18 cellular contexts compared by ENCODE assay signal in the genomic region with DNA sequence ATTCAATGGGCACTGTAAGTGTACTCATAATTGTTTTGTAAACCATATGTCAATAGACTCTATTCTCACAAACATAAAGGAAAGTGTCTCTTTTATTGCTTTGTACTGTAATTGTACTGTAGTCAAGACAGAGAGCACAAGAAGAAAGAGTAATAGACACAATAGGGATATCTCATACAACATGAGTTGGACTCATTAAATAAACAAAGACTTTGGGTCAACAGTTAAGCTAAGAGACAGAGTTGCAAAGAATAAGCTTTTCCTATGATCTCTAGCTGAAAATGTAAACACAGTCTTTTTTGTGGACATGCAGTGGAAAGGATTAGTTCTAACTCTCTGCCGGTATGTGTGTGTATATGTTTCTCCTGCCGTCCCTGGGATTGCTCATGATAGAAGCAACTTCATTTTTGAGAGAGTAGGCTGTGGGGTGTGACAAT. TPM values are rescaled to one million over a fixed set of nuclear protein-coding genes. Genes with fewer than 3 reads are reported as not detected.
DNase-seq lines count a peak whose midpoint lies in the region; ATAC-seq, FAIRE-seq and TF ChIP-seq lines count a peak whose summit lies in the region.
"Had no signal": no experiment of that assay in that cellular context is flagged by ENCODE, and none has a peak within 500 bp of the region (broad histone marks: within the 10 kb centered on the region; RNA-seq: fewer than 3 reads in every experiment).

No MANE protein-coding gene starts in this region.

- CTCF ChIA-PET in Calu3 (lab: Charles Lee) = no interaction called here
- CTCF ChIA-PET in HepG2 (lab: Yijun Ruan, JAX; ENCODE audit: low intra/inter-chr PET ratio, low total read pairs) = no interaction called here

- no peaks in the 10 kb centered on the region for H3K27me3 Mint-ChIP-seq in Calu3 (ENCODE audit: unreplicated experiment)
- peaks cover 2% of the 10 kb centered on the region for H3K27me3 Mint-ChIP-seq in T-helper 2 cell treated with Interferon-gamma antibody and Interleukin-4, amounts not matched to agents 5 μg/mL and 100 μg/mL, for 36 hours (ENCODE audit: low read depth)
- H3K27me3 Mint-ChIP-seq: activated CD8-positive, alpha-beta T cell treated with anti-CD3 and anti-CD28 coated beads for 36 hours; B cell had no signal

- WGBS in HepG2 (ENCODE audit: low lambda C conversion rate) = 2% methylated on average over 2 of the region's 2 CpGs
- 72 to 79% methylated on average over 2 of the region's 2 CpGs for WGBS in testis, 2 donors

- no peaks in the 10 kb centered on the region for H3K9me3 Mint-ChIP-seq in Calu3 (ENCODE audit: low read depth, unreplicated experiment)
- no peaks in the 10 kb centered on the region for H3K9me3 Mint-ChIP-seq in T-helper 2 cell treated with Interferon-gamma antibody and Interleukin-4, amounts not matched to agents 5 μg/mL and 100 μg/mL, for 36 hours
- H3K9me3 Mint-ChIP-seq: activated CD8-positive, alpha-beta T cell treated with anti-CD3 and anti-CD28 coated beads for 36 hours; endodermal cell had no signal

- H3K27me3 ChIP-seq in bronchial epithelial cell (ENCODE audit: control insufficient read depth, insufficient read depth, low read length) = no peaks in the 10 kb centered on the region
- H3K27me3 ChIP-seq in HepG2 (ENCODE audit: control insufficient read depth in 1 of 2, insufficient read depth in 2 of 2, low read length in 2 of 2) = no peaks in the 10 kb centered on the region
- H3K27me3 ChIP-seq in testis = no peaks in the 10 kb centered on the region

- DNase-seq in Calu3 (no peak), NCI-H1105 (lab: John Stamatoyannopoulos, UW) (peak; percentile 36), bronchial epithelial cell (ENCODE audit: low read depth) (peak; percentile 64), HepG2 (ENCODE audit: low spot score) (peak; percentile 98), testis (no peak), left cardiac atrium (no peak)
- no peak for DNase-seq in T-helper 2 cell treated with Interferon-gamma antibody and Interleukin-4, amounts not matched to agents 5 μg/mL and 100 μg/mL, for 36 hours (ENCODE audit: low spot score)
- DNase-seq: activated CD8-positive, alpha-beta T cell treated with anti-CD3 and anti-CD28 coated beads for 36 hours; activated gamma-delta T cell; DND-41; endodermal cell; glutamatergic neuron; NCI-H2107; psoas muscle; SHP77 treated with DMSO at 0.1 percent for 48 hours had no signal

- TF ChIP-seq EP300 in HepG2 (IDR thresholded peaks at IDR 0.05; ENCODE audit: low read depth in 2 of 2, low read length in 2 of 2) (peak; percentile 39 to 96; a peak in 3 of 4 replicates), HepG2 (CRISPR knock-in tag; IDR thresholded peaks at IDR 0.05; ENCODE audit: borderline replicate concordance) (peak; percentile 78; the same call in 1 of the 2 replicates)

- H3K4me1 Mint-ChIP-seq in Calu3 (ENCODE audit: low read depth, unreplicated experiment) = peaks cover 81% of the 10 kb centered on the region
- no peaks in the 10 kb centered on the region for H3K4me1 Mint-ChIP-seq in T-helper 2 cell treated with Interferon-gamma antibody and Interleukin-4, amounts not matched to agents 5 μg/mL and 100 μg/mL, for 36 hours (ENCODE audit: low read depth)

- no TSS peak for BruUV-seq in Calu3 (replicated peaks; lab: Mats Ljungman, UMichigan)
- no TSS peak for BruUV-seq in HepG2 (replicated peaks; lab: Mats Ljungman, UMichigan)

- POLR2A ChIA-PET in HepG2 (lab: Yijun Ruan, JAX) = interaction anchor here (1.0 to 1.9 kb wide), 6 partner anchors 10 to 88 kb away, joined by 3 to 21 read pairs (median 8); a partner anchor contains a TSS

- H3K4me1 ChIP-seq in HepG2 (ENCODE audit: insufficient read depth, low read length) (peaks cover 52% of the 10 kb centered on the region), testis (no peaks in the 10 kb centered on the region)
- H3K4me1 ChIP-seq: psoas muscle had no signal

- peak overlapping the region; percentile 87 for H3K27ac Mint-ChIP-seq in Calu3 (ENCODE audit: unreplicated experiment)
- no peak overlapping the region for H3K27ac Mint-ChIP-seq in T-helper 2 cell treated with Interferon-gamma antibody and Interleukin-4, amounts not matched to agents 5 μg/mL and 100 μg/mL, for 36 hours
- H3K27ac Mint-ChIP-seq: activated CD8-positive, alpha-beta T cell treated with anti-CD3 and anti-CD28 coated beads for 36 hours; B cell; endodermal cell had no signal

- no peak for TF ChIP-seq CTCF in Calu3 (IDR thresholded peaks at IDR 0.05; ENCODE audit: unreplicated experiment)
- TF ChIP-seq CTCF in bronchial epithelial cell (IDR thresholded peaks at IDR 0.05; ENCODE audit: insufficient read depth, low read length, severe bottlenecking) = no peak
- TF ChIP-seq CTCF in HepG2 (CRISPR knock-in tag; IDR thresholded peaks at IDR 0.05) = no peak
- TF ChIP-seq CTCF in testis (IDR thresholded peaks at IDR 0.05) = no peak

- FAIRE-seq in bronchial epithelial cell (lab: Jason Lieb, UNC) (no peak), HepG2 (lab: Jason Lieb, UNC) (peak; percentile 72)
- FAIRE-seq: TTC549 had no signal

- H3K9ac ChIP-seq in HepG2 (ENCODE audit: insufficient read depth, low read depth, low read length) = peak overlapping the region; percentile 14

- no peaks in the 10 kb centered on the region for H3K79me2 ChIP-seq in HepG2 (ENCODE audit: insufficient read depth, low read length)

- H2AFZ ChIP-seq in HepG2 (ENCODE audit: low read length) = no peak overlapping the region

- peaks cover 16% of the 10 kb centered on the region for H3K36me3 Mint-ChIP-seq in Calu3 (ENCODE audit: insufficient read depth, unreplicated experiment)
- H3K36me3 Mint-ChIP-seq in T-helper 2 cell treated with Interferon-gamma antibody and Interleukin-4, amounts not matched to agents 5 μg/mL and 100 μg/mL, for 36 hours (ENCODE audit: low read depth) = no peaks in the 10 kb centered on the region

- peak overlapping the region; percentile 3 for H3K4me3 Mint-ChIP-seq in Calu3 (ENCODE audit: low read depth, unreplicated experiment)
- no peak overlapping the region for H3K4me3 Mint-ChIP-seq in T-helper 2 cell treated with Interferon-gamma antibody and Interleukin-4, amounts not matched to agents 5 μg/mL and 100 μg/mL, for 36 hours
- H3K4me3 Mint-ChIP-seq: activated CD8-positive, alpha-beta T cell treated with anti-CD3 and anti-CD28 coated beads for 36 hours; B cell; endodermal cell had no signal

- H3K36me3 ChIP-seq in bronchial epithelial cell (ENCODE audit: control insufficient read depth, insufficient read depth, low read length) = no peaks in the 10 kb centered on the region
- H3K36me3 ChIP-seq in HepG2 (replicated peaks in 1 of 2; ENCODE audit: control insufficient read depth in 1 of 2, insufficient read depth in 2 of 2, low read length in 2 of 2) = no peaks in the 10 kb centered on the region
- no peaks in the 10 kb centered on the region for H3K36me3 ChIP-seq in testis (ENCODE audit: low read depth, missing control alignments)

- intact Hi-C loops in Calu3 (cut with micrococcal nuclease; ENCODE audit: unreplicated experiment) = no loop called here
- intact Hi-C loops in HepG2 (cut with micrococcal nuclease; ENCODE audit: unreplicated experiment) = loop anchor here (1.0 kb wide), 3 partner anchors 11 to 88 kb away; no protein-coding TSS in a partner anchor
- intact Hi-C loops in testis (cut with DNase I; ENCODE audit: low total_unique reads) = no loop called here
- intact Hi-C loops in left cardiac atrium (cut with DNase I) = no loop called here

- peak overlapping the region; percentile 46 for H3K4me2 ChIP-seq in HepG2 (ENCODE audit: low read depth, low read length)

- H3K9me3 ChIP-seq in HepG2 (ENCODE audit: low read length) (no peaks in the 10 kb centered on the region), testis (no peaks in the 10 kb centered on the region)
- H3K9me3 ChIP-seq: psoas muscle had no signal

- TF ChIP-seq RAD21 in HepG2 (CRISPR knock-in tag; IDR thresholded peaks at IDR 0.05) = no peak

- ATAC-seq in HepG2 = peak; percentile 99
- ATAC-seq in GM18867 (IDR thresholded peaks at IDR 0.05; ENCODE audit: unreplicated experiment) = no peak
- ATAC-seq in left cardiac atrium = no peak
- ATAC-seq: activated CD8-positive, alpha-beta T cell treated with anti-CD3 and anti-CD28 coated beads for 36 hours; psoas muscle had no signal

- H3K27ac ChIP-seq in HepG2 (ENCODE audit: extremely low read length, insufficient read depth, low read length) (peak overlapping the region; percentile 58), testis (no peak overlapping the region)
- H3K27ac ChIP-seq: psoas muscle had no signal

- no peak for TF ChIP-seq POLR2A in HepG2 (IDR thresholded peaks at IDR 0.05; ENCODE audit: insufficient read depth in 1 of 2, low read depth in 2 of 2, low read length in 2 of 2)
- TF ChIP-seq POLR2A in testis (IDR thresholded peaks at IDR 0.05) = no peak

- no peaks in the 10 kb centered on the region for H4K20me1 ChIP-seq in HepG2 (ENCODE audit: insufficient read depth, low read length)

- H3K4me3 ChIP-seq in bronchial epithelial cell (ENCODE audit: low read depth, low read length) = no peak overlapping the region
- peak overlapping the region in 1 of 3 experiments; percentile 17; a peak in 1 of 6 replicates for H3K4me3 ChIP-seq in HepG2 (replicated peaks in 1 of 3; ENCODE audit: insufficient read depth in 1 of 3, low read depth in 2 of 3, low read length in 3 of 3)
- H3K4me3 ChIP-seq in testis = no peak overlapping the region
- H3K4me3 ChIP-seq: psoas muscle had no signal

- in situ Hi-C loops in HepG2 (cut with HindIII; ENCODE audit: extremely low pct_ligation_motif_present, low pct_unique_long_range_greater_than_20kb) = no loop called here

RNA-seq across cellular contexts. Expression of a gene that starts 14.0 kb away (rescaled TPM):
- total RNA-seq in Calu3 (2022) (64.2 and 78.7 TPM in 2 replicates), bronchial epithelial cell (30.3 and 31.4 TPM in 2 replicates), HepG2 (2016; rRNA removed; fragmentation: Illumina TruSeq; extraction: Trizol) (68.6 and 98.2 TPM in 2 replicates), testis (1 to 10 TPM; 4.5 to 6.8 TPM), left cardiac atrium (1 to 10 TPM; 2.1 to 3.8 TPM)
- 11.5 and 14.9 TPM in 2 replicates for total RNA-seq in HepG2 (2016; cell fraction: cytosol; rRNA removed; fragmentation: Illumina TruSeq; extraction: Trizol; ENCODE audit: low read depth)
- total RNA-seq in HepG2 (2016; cell fraction: insoluble cytoplasmic fraction; rRNA removed; fragmentation: Illumina TruSeq; extraction: Trizol) = 70.0 and 103 TPM in 2 replicates
- 26.4 and 34.0 TPM in 2 replicates for total RNA-seq in HepG2 (2016; cell fraction: membrane; rRNA removed; fragmentation: Illumina TruSeq; extraction: Trizol)
- 60.4 and 62.1 TPM in 2 replicates for total RNA-seq in HepG2 (2016; cell fraction: nucleus; rRNA removed; fragmentation: Illumina TruSeq; extraction: Trizol)
- polyA plus RNA-seq in HepG2 (2011; rRNA removed) (13.7 and 21.9 TPM in 2 replicates), testis (ENCODE audit: insufficient read depth, low read depth, low replicate concordance) (31.9 TPM)
- polyA plus RNA-seq in HepG2 (2011; cell fraction: cytosol; rRNA removed) = 11.5 and 15.4 TPM in 2 replicates
- polyA plus RNA-seq in HepG2 (2011; cell fraction: nucleus; rRNA removed) = 4.5 and 5.2 TPM in 2 replicates
- 31.0 and 46.5 TPM in 2 replicates for polyA plus RNA-seq in HepG2 (2012)
- 10.7 and 10.8 TPM in 2 replicates for polyA plus RNA-seq in HepG2 (2016; cell fraction: cytosol; fragmentation: Illumina TruSeq; extraction: Trizol; ENCODE audit: low read depth)
- polyA plus RNA-seq in HepG2 (2016; cell fraction: insoluble cytoplasmic fraction; fragmentation: Illumina TruSeq; extraction: Trizol; ENCODE audit: low read depth) = 71.6 and 79.6 TPM in 2 replicates
- polyA plus RNA-seq in HepG2 (2016; cell fraction: membrane; fragmentation: Illumina TruSeq; extraction: Trizol; ENCODE audit: low read depth) = 15.4 and 19.8 TPM in 2 replicates
- polyA plus RNA-seq in HepG2 (2016; cell fraction: nucleus; fragmentation: Illumina TruSeq; extraction: Trizol; ENCODE audit: insufficient read depth, low read depth) = 27.3 and 28.7 TPM in 2 replicates
- 7.0 and 141 TPM in 2 replicates for polyA minus RNA-seq in HepG2 (2011; rRNA and poly(A)+ RNA removed; ENCODE audit: low replicate concordance)
- polyA minus RNA-seq in HepG2 (2011; cell fraction: cytosol; rRNA and poly(A)+ RNA removed) = 13.4 and 17.7 TPM in 2 replicates
- polyA minus RNA-seq in HepG2 (2011; cell fraction: nucleus; rRNA and poly(A)+ RNA removed) = 98.0 and 107 TPM in 2 replicates
- total RNA-seq: activated CD8-positive, alpha-beta T cell treated with anti-CD3 and anti-CD28 coated beads for 36 hours had no signal

Comparison
In these comparisons a context has a peak if more than half of its experiments do, and no peak if none do; other contexts are left out.
1. DNase-seq: peak in NCI-H1105 (single experiment), bronchial epithelial cell (single experiment) and HepG2 (single experiment); none in Calu3 (single experiment), testis (single experiment), left cardiac atrium (single experiment) and T-helper 2 cell treated with Interferon-gamma antibody and Interleukin-4, amounts not matched to agents 5 μg/mL and 100 μg/mL, for 36 hours (single experiment).